1 cellular context compared by ENCODE assay signal in the genomic region with DNA sequence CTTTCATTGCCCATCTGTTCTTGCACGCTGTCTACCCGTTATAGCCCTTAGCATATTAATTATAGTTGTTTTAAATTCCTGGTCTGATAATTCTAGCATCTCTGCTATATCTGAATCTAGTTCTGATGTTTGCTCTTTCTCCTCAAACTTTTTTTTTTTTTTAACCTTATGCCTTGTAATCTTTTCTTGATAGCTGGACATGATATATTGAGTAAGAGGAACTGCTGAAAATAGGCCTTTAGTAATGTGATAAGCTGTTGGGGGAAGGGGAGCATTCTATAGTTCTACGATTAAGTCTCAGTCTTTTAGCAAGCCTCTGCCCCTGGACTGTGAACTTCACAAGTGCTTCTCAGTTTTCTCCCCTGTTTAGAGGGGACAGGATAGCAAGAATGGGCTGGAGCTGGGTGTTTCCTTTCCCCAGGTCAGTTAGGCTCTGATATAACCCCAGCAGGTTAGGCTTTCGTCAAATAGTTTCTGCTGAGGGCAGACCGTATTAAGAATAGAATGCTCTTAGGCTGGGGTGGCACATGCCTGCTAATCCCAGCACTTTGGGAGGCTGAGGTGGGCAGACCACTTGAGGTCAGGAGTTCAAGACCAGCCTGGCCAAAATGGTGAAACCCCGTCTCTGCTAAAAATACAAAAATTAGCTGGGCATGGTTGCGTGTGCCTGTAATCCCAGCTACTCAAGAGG.
TF ChIP-seq lines count a peak whose summit lies in the region.

No MANE protein-coding gene starts in this region.

TF ChIP-seq in K562, 482 proteins besides CTCF, POLR2A, EP300 and RAD21 (continued from another document and continues in another):
- TF ChIP-seq, protein P1, sequence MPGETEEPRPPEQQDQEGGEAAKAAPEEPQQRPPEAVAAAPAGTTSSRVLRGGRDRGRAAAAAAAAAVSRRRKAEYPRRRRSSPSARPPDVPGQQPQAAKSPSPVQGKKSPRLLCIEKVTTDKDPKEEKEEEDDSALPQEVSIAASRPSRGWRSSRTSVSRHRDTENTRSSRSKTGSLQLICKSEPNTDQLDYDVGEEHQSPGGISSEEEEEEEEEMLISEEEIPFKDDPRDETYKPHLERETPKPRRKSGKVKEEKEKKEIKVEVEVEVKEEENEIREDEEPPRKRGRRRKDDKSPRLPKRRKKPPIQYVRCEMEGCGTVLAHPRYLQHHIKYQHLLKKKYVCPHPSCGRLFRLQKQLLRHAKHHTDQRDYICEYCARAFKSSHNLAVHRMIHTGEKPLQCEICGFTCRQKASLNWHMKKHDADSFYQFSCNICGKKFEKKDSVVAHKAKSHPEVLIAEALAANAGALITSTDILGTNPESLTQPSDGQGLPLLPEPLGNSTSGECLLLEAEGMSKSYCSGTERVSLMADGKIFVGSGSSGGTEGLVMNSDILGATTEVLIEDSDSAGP (CRISPR knock-in tag; IDR thresholded peaks at IDR 0.05), result no peak
- TF ChIP-seq ZNF76 (CRISPR knock-in tag; IDR thresholded peaks at IDR 0.05; ENCODE audit: borderline replicate concordance) (no peak), POLR2AphosphoS2 (IDR thresholded peaks at IDR 0.05; ENCODE audit: low read length) (no peak), MEIS2 (IDR thresholded peaks at IDR 0.05; ENCODE audit: partially characterized antibody) (peak; percentile 95), ERF (CRISPR knock-in tag; IDR thresholded peaks at IDR 0.05) (no peak), CHD1 (IDR thresholded peaks at IDR 0.05; ENCODE audit: low read length) (no peak), POLR2H (tag; IDR thresholded peaks at IDR 0.05; ENCODE audit: low read depth) (0 out of 2 replicates have a peak, but pooled peaks have one; percentile 9), SFPQ (IDR thresholded peaks at IDR 0.05; ENCODE audit: low read depth, low read length) (no peak), HNRNPH1 (optimal IDR thresholded peaks at IDR 0.05; ENCODE audit: low read depth, low read length) (no peak), REST (CRISPR knock-in tag; IDR thresholded peaks at IDR 0.05; ENCODE audit: low read depth) (no peak), KLF16 (IDR thresholded peaks at IDR 0.05) (peak; percentile 45; the same call in 1 of the 2 replicates), MAFF (IDR thresholded peaks at IDR 0.05; ENCODE audit: low read length) (no peak), HDAC6 (IDR thresholded peaks at IDR 0.05; ENCODE audit: low read depth, low read length) (no peak), ZNF174 (CRISPR knock-in tag; IDR thresholded peaks at IDR 0.05) (no peak), HDAC8 (tag; IDR thresholded peaks at IDR 0.05) (no peak), ZNF347 (CRISPR knock-in tag; IDR thresholded peaks at IDR 0.05; ENCODE audit: low read depth) (no peak), MEF2A (IDR thresholded peaks at IDR 0.05; ENCODE audit: control insufficient read depth, low read depth, low read length) (peak; percentile 83), CHD2 (IDR thresholded peaks at IDR 0.05; ENCODE audit: low read depth, low read length) (no peak), GABPB1 (CRISPR knock-in tag; IDR thresholded peaks at IDR 0.05) (no peak; the same call in 1 of the 2 replicates), IRF1 (CRISPR knock-in tag; IDR thresholded peaks at IDR 0.05; ENCODE audit: borderline replicate concordance) (no peak), ZNF146 (CRISPR knock-in tag; IDR thresholded peaks at IDR 0.05; ENCODE audit: unreplicated experiment) (no peak), BCOR (IDR thresholded peaks at IDR 0.05) (no peak), SREBF2 (CRISPR knock-in tag; IDR thresholded peaks at IDR 0.05) (no peak), ZBTB17 (CRISPR knock-in tag; IDR thresholded peaks at IDR 0.05) (no peak), NFE2L1 (tag; IDR thresholded peaks at IDR 0.05; ENCODE audit: borderline replicate concordance, low read depth) (no peak), NR2F6 (CRISPR knock-in tag; IDR thresholded peaks at IDR 0.05) (no peak), ZNF644 (tag; IDR thresholded peaks at IDR 0.05; ENCODE audit: low read depth) (peak; percentile 20; the same call in 1 of the 2 replicates)
- TF ChIP-seq, protein P2, sequence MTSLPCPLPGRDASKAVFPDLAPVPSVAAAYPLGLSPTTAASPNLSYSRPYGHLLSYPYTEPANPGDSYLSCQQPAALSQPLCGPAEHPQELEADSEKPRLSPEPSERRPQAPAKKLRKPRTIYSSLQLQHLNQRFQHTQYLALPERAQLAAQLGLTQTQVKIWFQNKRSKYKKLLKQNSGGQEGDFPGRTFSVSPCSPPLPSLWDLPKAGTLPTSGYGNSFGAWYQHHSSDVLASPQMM (CRISPR knock-in tag; IDR thresholded peaks at IDR 0.05), result no peak
- TF ChIP-seq, protein P3, sequence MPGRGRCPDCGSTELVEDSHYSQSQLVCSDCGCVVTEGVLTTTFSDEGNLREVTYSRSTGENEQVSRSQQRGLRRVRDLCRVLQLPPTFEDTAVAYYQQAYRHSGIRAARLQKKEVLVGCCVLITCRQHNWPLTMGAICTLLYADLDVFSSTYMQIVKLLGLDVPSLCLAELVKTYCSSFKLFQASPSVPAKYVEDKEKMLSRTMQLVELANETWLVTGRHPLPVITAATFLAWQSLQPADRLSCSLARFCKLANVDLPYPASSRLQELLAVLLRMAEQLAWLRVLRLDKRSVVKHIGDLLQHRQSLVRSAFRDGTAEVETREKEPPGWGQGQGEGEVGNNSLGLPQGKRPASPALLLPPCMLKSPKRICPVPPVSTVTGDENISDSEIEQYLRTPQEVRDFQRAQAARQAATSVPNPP (IDR thresholded peaks at IDR 0.05; ENCODE audit: borderline replicate concordance, insufficient read depth, insufficient read length), result no peak
- TF ChIP-seq, protein P4, sequence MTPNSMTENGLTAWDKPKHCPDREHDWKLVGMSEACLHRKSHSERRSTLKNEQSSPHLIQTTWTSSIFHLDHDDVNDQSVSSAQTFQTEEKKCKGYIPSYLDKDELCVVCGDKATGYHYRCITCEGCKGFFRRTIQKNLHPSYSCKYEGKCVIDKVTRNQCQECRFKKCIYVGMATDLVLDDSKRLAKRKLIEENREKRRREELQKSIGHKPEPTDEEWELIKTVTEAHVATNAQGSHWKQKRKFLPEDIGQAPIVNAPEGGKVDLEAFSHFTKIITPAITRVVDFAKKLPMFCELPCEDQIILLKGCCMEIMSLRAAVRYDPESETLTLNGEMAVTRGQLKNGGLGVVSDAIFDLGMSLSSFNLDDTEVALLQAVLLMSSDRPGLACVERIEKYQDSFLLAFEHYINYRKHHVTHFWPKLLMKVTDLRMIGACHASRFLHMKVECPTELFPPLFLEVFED (CRISPR knock-in tag; conservative IDR thresholded peaks at IDR 0.05), result no peak
- TF ChIP-seq, protein P5, sequence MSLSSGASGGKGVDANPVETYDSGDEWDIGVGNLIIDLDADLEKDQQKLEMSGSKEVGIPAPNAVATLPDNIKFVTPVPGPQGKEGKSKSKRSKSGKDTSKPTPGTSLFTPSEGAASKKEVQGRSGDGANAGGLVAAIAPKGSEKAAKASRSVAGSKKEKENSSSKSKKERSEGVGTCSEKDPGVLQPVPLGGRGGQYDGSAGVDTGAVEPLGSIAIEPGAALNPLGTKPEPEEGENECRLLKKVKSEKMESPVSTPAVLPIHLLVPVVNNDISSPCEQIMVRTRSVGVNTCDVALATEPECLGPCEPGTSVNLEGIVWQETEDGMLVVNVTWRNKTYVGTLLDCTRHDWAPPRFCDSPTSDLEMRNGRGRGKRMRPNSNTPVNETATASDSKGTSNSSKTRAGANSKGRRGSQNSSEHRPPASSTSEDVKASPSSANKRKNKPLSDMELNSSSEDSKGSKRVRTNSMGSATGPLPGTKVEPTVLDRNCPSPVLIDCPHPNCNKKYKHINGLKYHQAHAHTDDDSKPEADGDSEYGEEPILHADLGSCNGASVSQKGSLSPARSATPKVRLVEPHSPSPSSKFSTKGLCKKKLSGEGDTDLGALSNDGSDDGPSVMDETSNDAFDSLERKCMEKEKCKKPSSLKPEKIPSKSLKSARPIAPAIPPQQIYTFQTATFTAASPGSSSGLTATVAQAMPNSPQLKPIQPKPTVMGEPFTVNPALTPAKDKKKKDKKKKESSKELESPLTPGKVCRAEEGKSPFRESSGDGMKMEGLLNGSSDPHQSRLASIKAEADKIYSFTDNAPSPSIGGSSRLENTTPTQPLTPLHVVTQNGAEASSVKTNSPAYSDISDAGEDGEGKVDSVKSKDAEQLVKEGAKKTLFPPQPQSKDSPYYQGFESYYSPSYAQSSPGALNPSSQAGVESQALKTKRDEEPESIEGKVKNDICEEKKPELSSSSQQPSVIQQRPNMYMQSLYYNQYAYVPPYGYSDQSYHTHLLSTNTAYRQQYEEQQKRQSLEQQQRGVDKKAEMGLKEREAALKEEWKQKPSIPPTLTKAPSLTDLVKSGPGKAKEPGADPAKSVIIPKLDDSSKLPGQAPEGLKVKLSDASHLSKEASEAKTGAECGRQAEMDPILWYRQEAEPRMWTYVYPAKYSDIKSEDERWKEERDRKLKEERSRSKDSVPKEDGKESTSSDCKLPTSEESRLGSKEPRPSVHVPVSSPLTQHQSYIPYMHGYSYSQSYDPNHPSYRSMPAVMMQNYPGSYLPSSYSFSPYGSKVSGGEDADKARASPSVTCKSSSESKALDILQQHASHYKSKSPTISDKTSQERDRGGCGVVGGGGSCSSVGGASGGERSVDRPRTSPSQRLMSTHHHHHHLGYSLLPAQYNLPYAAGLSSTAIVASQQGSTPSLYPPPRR (CRISPR knock-in tag; IDR thresholded peaks at IDR 0.05; ENCODE audit: borderline replicate concordance), result no peak
- TF ChIP-seq, protein P6, sequence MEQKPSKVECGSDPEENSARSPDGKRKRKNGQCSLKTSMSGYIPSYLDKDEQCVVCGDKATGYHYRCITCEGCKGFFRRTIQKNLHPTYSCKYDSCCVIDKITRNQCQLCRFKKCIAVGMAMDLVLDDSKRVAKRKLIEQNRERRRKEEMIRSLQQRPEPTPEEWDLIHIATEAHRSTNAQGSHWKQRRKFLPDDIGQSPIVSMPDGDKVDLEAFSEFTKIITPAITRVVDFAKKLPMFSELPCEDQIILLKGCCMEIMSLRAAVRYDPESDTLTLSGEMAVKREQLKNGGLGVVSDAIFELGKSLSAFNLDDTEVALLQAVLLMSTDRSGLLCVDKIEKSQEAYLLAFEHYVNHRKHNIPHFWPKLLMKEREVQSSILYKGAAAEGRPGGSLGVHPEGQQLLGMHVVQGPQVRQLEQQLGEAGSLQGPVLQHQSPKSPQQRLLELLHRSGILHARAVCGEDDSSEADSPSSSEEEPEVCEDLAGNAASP (IDR thresholded peaks at IDR 0.05), result no peak
- TF ChIP-seq, protein P7, sequence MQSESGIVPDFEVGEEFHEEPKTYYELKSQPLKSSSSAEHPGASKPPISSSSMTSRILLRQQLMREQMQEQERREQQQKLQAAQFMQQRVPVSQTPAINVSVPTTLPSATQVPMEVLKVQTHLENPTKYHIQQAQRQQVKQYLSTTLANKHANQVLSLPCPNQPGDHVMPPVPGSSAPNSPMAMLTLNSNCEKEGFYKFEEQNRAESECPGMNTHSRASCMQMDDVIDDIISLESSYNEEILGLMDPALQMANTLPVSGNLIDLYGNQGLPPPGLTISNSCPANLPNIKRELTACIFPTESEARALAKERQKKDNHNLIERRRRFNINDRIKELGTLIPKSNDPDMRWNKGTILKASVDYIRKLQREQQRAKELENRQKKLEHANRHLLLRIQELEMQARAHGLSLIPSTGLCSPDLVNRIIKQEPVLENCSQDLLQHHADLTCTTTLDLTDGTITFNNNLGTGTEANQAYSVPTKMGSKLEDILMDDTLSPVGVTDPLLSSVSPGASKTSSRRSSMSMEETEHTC (IDR thresholded peaks at IDR 0.05), result no peak
